10 cellular contexts compared by ENCODE assay signal in genomic region chr6:89944826-89945407, GRCh38. TPM values are rescaled to one million over a fixed set of nuclear protein-coding genes. Genes with fewer than 3 reads are reported as not detected.
DNase-seq lines count a peak whose midpoint lies in the region; ATAC-seq and TF ChIP-seq lines count a peak whose summit lies in the region.
"Had no signal": no experiment of that assay in that cellular context is flagged by ENCODE, and none has a peak within 500 bp of the region (broad histone marks: within the 10 kb centered on the region; RNA-seq: fewer than 3 reads in every experiment).

No MANE protein-coding gene starts in this region.

- H3K4me3 ChIP-seq in AG10803 (ENCODE audit: low read length), result no peak overlapping the region
- H3K4me3 ChIP-seq in prostate gland, result no peak overlapping the region
- H3K4me3 ChIP-seq: sigmoid colon had no signal

- in situ Hi-C loops in GM13977 (cut with MboI; ENCODE audit: low pct_unique_long_range_greater_than_20kb, low sequenced_read_pairs, unreplicated experiment), result loop anchor here (10.0 kb wide), 1 partner anchor 530 kb away; no protein-coding TSS in a partner anchor

- H3K27ac ChIP-seq in prostate gland, result no peak overlapping the region
- H3K27ac ChIP-seq: sigmoid colon had no signal

- peaks cover 8% of the 10 kb centered on the region for H3K4me1 ChIP-seq in prostate gland (replicated peaks)

- DNase-seq in AG10803 (ENCODE audit: low read depth) (peak; percentile 8), GM13977 (ENCODE audit: low spot score) (no peak), SW480 (ENCODE audit: low spot score) (peak; percentile 9), glomerular visceral epithelial cell (ENCODE audit: extremely low spot score) (peak; percentile 18), NCI-H1092 treated with DMSO at 0.1 percent for 48 hours (lab: John Stamatoyannopoulos, UW) (no peak), NCI-H524 treated with DMSO at 0.1 percent for 48 hours (lab: John Stamatoyannopoulos, UW) (no peak), prostate gland (ENCODE audit: low spot score) (no peak)
- DNase-seq: sigmoid colon had no signal

- H3K36me3 ChIP-seq in prostate gland, result no peaks in the 10 kb centered on the region
- H3K36me3 ChIP-seq: sigmoid colon had no signal

- no peak for TF ChIP-seq POLR2A in prostate gland (IDR thresholded peaks at IDR 0.05)

- no peaks in the 10 kb centered on the region for H3K27me3 ChIP-seq in prostate gland (replicated peaks; ENCODE audit: insufficient read depth)
- H3K27me3 ChIP-seq: sigmoid colon had no signal

- H3K9me3 ChIP-seq in prostate gland, result no peaks in the 10 kb centered on the region
- H3K9me3 ChIP-seq: sigmoid colon had no signal

- TF ChIP-seq CTCF in AG10803 (conservative IDR thresholded peaks at IDR 0.05; ENCODE audit: low read length) (peak; percentile 53), GM13977 (IDR thresholded peaks at IDR 0.05; ENCODE audit: extremely low read depth, insufficient read depth, missing control alignments) (peak; percentile 49), prostate gland (IDR thresholded peaks at IDR 0.05) (peak in 2 of 4 experiments; percentile 16 to 29)

- intact Hi-C loops in prostate gland (cut with DNase I), result loop anchor here (10.0 kb wide), 2 partner anchors 350 to 450 kb away; partner anchors contain the start of gene BACH2

- WGBS in prostate gland, result 100% methylated on average over 1 of the region's 1 CpG

- ATAC-seq in GM21528 (IDR thresholded peaks at IDR 0.05; ENCODE audit: low FRiP score, unreplicated experiment), result no peak

RNA-seq across cellular contexts. Expression of gene GJA10, which starts 50.6 kb away (rescaled TPM):
- total RNA-seq in prostate gland, result not detected
- total RNA-seq: cerebellum, sigmoid colon had no signal

Comparison
In these comparisons a context has a peak if more than half of its experiments do, and no peak if none do; other contexts are left out.
1. DNase-seq: peak in AG10803 (single experiment), SW480 (single experiment) and glomerular visceral epithelial cell (single experiment); none in GM13977 (single experiment), NCI-H1092 treated with DMSO at 0.1 percent for 48 hours (single experiment), NCI-H524 treated with DMSO at 0.1 percent for 48 hours (single experiment) and prostate gland (single experiment).